Comparison of ENCODE assay signal across 20 cellular contexts in genomic region chr13:35179494-35179893, GRCh38.
DNase-seq lines count a peak whose midpoint lies in the region; ATAC-seq and TF ChIP-seq lines count a peak whose summit lies in the region.
"Had no signal": no experiment of that assay in that cellular context is flagged by ENCODE, and none has a peak within 500 bp of the region (broad histone marks: within the 10 kb centered on the region; RNA-seq: fewer than 3 reads in every experiment).

No MANE protein-coding gene starts in this region.

- ATAC-seq in omental fat pad (ENCODE audit: low FRiP score) (peak; percentile 62), GM19395 (IDR thresholded peaks at IDR 0.05; ENCODE audit: unreplicated experiment) (no peak)
- ATAC-seq: T-cell had no signal

- no peak for TF ChIP-seq CTCF in fibroblast of the aortic adventitia (IDR thresholded peaks at IDR 0.05; ENCODE audit: insufficient read depth, low read length)
- TF ChIP-seq CTCF in omental fat pad (IDR thresholded peaks at IDR 0.05): no peak

- no peak overlapping the region for H3K4me3 ChIP-seq in fibroblast of the aortic adventitia (ENCODE audit: low read depth, low read length)
- H3K4me3 ChIP-seq: BLaER1 had no signal

- DNase-seq in EL (peak; percentile 71), RPMI7951 (ENCODE audit: low read depth) (peak; percentile 30), fibroblast of the aortic adventitia (ENCODE audit: low read depth) (peak; percentile 5), omental fat pad (ENCODE audit: low spot score) (no peak), iPS-NIHi7 (ENCODE audit: extremely low spot score) (no peak), NCI-H524 treated with DMSO at 0.1 percent for 48 hours (lab: John Stamatoyannopoulos, UW) (no peak)
- no peak for DNase-seq in activated CD4-positive, alpha-beta T cell treated with anti-CD3 and anti-CD28 coated beads, Interleukin-2, amount 50 U/mL, for 4 hours
- DNase-seq: activated CD4-positive, alpha-beta memory T cell treated with anti-CD3 and anti-CD28 coated beads, Interleukin-2, amount 10 ng/mL, durations not matched to agents 7 days and 5 days; activated naive CD8-positive, alpha-beta T cell treated with anti-CD3 and anti-CD28 coated beads for 36 hours; activated T-cell treated with anti-CD3 and anti-CD28 coated beads, Interleukin-2, amount 50 U/mL, for 48 hours; cerebellar nuclear complex; H9; MM.1S; NCI-H187; NCI-H526 treated with DMSO at 0.1 percent for 48 hours; retina; T-cell; WERI-Rb-1 had no signal

Comparison
In these comparisons a context has a peak if more than half of its experiments do, and no peak if none do; other contexts are left out.
1. DNase-seq: peak in EL (single experiment), RPMI7951 (single experiment) and fibroblast of the aortic adventitia (single experiment); none in omental fat pad (single experiment), iPS-NIHi7 (single experiment), activated CD4-positive, alpha-beta T cell treated with anti-CD3 and anti-CD28 coated beads, Interleukin-2, amount 50 U/mL, for 4 hours (0 of 2) and NCI-H524 treated with DMSO at 0.1 percent for 48 hours (single experiment).